Comparison of ENCODE assay signal across 1 cellular context in the genomic region with DNA sequence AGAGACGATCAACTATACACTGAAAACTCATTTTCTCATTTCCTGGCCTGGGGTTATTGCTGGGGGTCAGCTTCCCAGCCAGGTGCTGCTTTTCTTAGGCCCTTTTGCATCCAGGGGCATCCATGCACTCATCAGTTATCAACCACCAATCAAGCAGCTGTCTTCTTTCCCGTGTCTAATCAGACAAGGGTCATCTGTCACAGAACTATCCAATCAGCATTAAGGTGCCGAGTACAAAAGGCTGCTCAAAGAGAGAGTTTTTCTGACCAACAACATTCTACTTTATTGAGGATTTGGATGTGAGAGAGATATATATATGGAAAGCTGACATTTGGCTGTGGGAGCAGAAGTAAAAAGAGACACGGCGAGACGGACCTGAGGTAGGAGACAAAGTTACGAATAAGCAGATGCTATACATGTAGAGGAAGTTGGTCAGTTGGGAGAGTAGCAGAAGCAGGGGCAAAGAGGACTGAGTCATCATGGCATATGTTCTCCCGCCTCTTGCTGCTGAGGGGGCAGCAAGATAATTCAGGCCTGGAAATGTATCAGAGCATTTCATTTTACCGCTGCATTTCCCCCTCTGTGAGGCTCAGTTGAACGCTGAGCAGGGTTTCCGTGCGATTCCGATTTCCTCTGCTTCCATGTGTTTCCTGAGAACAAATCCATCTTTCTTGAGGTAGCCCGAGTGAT.
TF ChIP-seq lines count a peak whose summit lies in the region.

No MANE protein-coding gene starts in this region.

TF ChIP-seq in GM23338, 12 proteins besides CTCF, POLR2A, EP300 and RAD21 (continued from another document):
- TF ChIP-seq, protein P1, sequence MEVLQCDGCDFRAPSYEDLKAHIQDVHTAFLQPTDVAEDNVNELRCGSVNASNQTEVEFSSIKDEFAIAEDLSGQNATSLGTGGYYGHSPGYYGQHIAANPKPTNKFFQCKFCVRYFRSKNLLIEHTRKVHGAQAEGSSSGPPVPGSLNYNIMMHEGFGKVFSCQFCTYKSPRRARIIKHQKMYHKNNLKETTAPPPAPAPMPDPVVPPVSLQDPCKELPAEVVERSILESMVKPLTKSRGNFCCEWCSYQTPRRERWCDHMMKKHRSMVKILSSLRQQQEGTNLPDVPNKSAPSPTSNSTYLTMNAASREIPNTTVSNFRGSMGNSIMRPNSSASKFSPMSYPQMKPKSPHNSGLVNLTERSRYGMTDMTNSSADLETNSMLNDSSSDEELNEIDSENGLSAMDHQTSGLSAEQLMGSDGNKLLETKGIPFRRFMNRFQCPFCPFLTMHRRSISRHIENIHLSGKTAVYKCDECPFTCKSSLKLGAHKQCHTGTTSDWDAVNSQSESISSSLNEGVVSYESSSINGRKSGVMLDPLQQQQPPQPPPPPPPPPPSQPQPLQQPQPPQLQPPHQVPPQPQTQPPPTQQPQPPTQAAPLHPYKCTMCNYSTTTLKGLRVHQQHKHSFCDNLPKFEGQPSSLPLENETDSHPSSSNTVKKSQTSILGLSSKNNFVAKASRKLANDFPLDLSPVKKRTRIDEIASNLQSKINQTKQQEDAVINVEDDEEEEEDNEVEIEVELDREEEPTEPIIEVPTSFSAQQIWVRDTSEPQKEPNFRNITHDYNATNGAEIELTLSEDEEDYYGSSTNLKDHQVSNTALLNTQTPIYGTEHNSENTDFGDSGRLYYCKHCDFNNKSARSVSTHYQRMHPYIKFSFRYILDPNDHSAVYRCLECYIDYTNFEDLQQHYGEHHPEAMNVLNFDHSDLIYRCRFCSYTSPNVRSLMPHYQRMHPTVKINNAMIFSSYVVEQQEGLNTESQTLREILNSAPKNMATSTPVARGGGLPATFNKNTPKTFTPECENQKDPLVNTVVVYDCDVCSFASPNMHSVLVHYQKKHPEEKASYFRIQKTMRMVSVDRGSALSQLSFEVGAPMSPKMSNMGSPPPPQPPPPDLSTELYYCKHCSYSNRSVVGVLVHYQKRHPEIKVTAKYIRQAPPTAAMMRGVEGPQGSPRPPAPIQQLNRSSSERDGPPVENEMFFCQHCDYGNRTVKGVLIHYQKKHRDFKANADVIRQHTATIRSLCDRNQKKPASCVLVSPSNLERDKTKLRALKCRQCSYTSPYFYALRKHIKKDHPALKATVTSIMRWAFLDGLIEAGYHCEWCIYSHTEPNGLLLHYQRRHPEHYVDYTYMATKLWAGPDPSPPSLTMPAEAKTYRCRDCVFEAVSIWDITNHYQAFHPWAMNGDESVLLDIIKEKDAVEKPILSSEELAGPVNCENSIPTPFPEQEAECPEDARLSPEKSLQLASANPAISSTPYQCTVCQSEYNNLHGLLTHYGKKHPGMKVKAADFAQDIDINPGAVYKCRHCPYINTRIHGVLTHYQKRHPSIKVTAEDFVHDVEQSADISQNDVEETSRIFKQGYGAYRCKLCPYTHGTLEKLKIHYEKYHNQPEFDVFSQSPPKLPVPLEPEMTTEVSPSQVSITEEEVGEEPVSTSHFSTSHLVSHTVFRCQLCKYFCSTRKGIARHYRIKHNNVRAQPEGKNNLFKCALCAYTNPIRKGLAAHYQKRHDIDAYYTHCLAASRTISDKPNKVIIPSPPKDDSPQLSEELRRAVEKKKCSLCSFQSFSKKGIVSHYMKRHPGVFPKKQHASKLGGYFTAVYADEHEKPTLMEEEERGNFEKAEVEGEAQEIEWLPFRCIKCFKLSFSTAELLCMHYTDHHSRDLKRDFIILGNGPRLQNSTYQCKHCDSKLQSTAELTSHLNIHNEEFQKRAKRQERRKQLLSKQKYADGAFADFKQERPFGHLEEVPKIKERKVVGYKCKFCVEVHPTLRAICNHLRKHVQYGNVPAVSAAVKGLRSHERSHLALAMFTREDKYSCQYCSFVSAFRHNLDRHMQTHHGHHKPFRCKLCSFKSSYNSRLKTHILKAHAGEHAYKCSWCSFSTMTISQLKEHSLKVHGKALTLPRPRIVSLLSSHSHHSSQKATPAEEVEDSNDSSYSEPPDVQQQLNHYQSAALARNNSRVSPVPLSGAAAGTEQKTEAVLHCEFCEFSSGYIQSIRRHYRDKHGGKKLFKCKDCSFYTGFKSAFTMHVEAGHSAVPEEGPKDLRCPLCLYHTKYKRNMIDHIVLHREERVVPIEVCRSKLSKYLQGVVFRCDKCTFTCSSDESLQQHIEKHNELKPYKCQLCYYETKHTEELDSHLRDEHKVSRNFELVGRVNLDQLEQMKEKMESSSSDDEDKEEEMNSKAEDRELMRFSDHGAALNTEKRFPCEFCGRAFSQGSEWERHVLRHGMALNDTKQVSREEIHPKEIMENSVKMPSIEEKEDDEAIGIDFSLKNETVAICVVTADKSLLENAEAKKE (CRISPR knock-in tag; IDR thresholded peaks at IDR 0.05): no peak
- TF ChIP-seq EZH2 (IDR thresholded peaks at IDR 0.05; ENCODE audit: low read depth, unreplicated experiment) (no peak), ZNF114 (CRISPR knock-in tag; IDR thresholded peaks at IDR 0.05) (no peak), CREB1 (CRISPR knock-in tag; IDR thresholded peaks at IDR 0.05; ENCODE audit: low read depth) (no peak)
- TF ChIP-seq, protein P2, sequence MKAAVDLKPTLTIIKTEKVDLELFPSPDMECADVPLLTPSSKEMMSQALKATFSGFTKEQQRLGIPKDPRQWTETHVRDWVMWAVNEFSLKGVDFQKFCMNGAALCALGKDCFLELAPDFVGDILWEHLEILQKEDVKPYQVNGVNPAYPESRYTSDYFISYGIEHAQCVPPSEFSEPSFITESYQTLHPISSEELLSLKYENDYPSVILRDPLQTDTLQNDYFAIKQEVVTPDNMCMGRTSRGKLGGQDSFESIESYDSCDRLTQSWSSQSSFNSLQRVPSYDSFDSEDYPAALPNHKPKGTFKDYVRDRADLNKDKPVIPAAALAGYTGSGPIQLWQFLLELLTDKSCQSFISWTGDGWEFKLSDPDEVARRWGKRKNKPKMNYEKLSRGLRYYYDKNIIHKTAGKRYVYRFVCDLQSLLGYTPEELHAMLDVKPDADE (IDR thresholded peaks at IDR 0.05): no peak
